20 cellular contexts compared by ENCODE assay signal in genomic region chr18:48306838-48307237, GRCh38.
"Had no signal": no experiment of that assay in that cellular context is flagged by ENCODE, and none has a peak within 500 bp of the region (broad histone marks: within the 10 kb centered on the region; RNA-seq: fewer than 3 reads in every experiment).

No MANE protein-coding gene starts in this region.

- H3K4me3 ChIP-seq: gastrocnemius medialis, lower lobe of right lung, ovary, right lobe of liver, testis, upper lobe of right lung had no signal

- H3K27ac ChIP-seq: gastrocnemius medialis, lower lobe of right lung, ovary, right lobe of liver, testis, upper lobe of right lung had no signal

- H3K27me3 ChIP-seq: gastrocnemius medialis, ovary, right lobe of liver, testis, upper lobe of right lung had no signal

- DNase-seq: activated CD4-positive, alpha-beta memory T cell treated with anti-CD3 and anti-CD28 coated beads for 36 hours; activated CD4-positive, alpha-beta T cell treated with anti-CD3 and anti-CD28 coated beads for 48 hours; activated effector memory CD4-positive, alpha-beta T cell treated with Interleukin-2 at 50 U/mL for 16 hours; activated naive CD4-positive, alpha-beta T cell treated with anti-CD3 and anti-CD28 coated beads for 36 hours; activated naive CD8-positive, alpha-beta T cell treated with anti-CD3 and anti-CD28 coated beads, Interleukin-2, amount 10 ng/mL, durations not matched to agents 7 days and 5 days; activated T-cell treated with anti-CD3 and anti-CD28 coated beads, Interleukin-2, amount 50 U/mL, for 72 hours; amniotic stem cell; erythroblast; gastrocnemius medialis; head of caudate nucleus; left colon; lower lobe of right lung; naive B cell; ovary; right lobe of liver; SK-N-SH; small intestine; testis; upper lobe of right lung had no signal

- H3K36me3 ChIP-seq: gastrocnemius medialis, lower lobe of right lung, ovary, right lobe of liver, upper lobe of right lung had no signal

- H3K4me1 ChIP-seq: gastrocnemius medialis, right lobe of liver, testis had no signal

- ATAC-seq: activated T-cell treated with anti-CD3 and anti-CD28 coated beads, Interleukin-2, amount 50 U/mL, for 72 hours; gastrocnemius medialis; left colon; lower lobe of right lung; right lobe of liver; stimulated activated memory B cell treated with anti-CD40 and anti-IgM and Interleukin-4, amounts not matched to agents 10 μg/mL and 1 μg/mL and 100 μg/mL, for 72 hours; upper lobe of right lung had no signal

- H3K9me3 ChIP-seq: gastrocnemius medialis, lower lobe of right lung, ovary, right lobe of liver, SK-N-SH, testis, upper lobe of right lung had no signal
